11 cellular contexts compared by ENCODE assay signal in the genomic region with DNA sequence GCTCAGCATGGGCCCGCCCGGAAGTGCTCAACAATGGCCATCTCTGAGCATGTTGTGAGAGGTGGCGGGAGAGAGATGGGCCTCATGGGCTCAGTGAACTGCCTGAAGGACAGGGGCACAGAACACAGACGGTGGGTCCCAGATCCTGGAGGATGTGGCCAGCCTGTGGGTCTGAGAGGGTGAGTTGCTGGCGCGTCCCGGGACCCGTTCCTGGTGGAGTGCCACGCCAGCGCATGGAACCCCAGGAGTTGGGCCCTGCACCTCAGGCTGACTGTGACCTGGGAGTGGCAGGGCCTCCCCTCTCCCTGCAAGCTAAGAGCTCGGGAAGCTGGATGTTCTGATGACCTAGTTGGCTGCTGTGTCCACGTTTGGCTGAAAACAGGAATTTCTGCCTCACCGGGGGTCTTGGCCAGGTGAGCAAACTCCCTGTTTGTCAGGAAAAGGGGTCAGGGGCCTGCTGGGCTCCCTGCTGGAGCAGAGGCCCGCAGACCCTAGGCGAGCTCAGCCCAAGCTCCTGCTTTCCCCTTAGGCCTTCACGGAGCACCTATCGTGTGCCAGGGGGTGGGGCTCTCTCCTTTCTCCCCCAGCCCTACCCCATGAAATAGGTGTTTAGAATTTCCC. TPM values are rescaled to one million over a fixed set of nuclear protein-coding genes. Genes with fewer than 3 reads are reported as not detected.
DNase-seq lines count a peak whose midpoint lies in the region; ATAC-seq and TF ChIP-seq lines count a peak whose summit lies in the region.
"Had no signal": no experiment of that assay in that cellular context is flagged by ENCODE, and none has a peak within 500 bp of the region (broad histone marks: within the 10 kb centered on the region; RNA-seq: fewer than 3 reads in every experiment).

No MANE protein-coding gene starts in this region.

- H3K56ac ChIP-seq in H9 (ENCODE audit: insufficient read length, low read depth, low read length), result no peak overlapping the region

- H3K9ac ChIP-seq in H9 (ENCODE audit: extremely low read depth, insufficient read length, low read length), result no peak overlapping the region
- peak overlapping the region in 1 of 3 donors; percentile 25 for H3K9ac ChIP-seq in skeletal muscle tissue (ENCODE audit: low read depth in 1 of 3, low read length in 3 of 3)

- H3K4me3 Mint-ChIP-seq in H9 (no peak overlapping the region), chondrocyte (ENCODE audit: unreplicated experiment) (no peak overlapping the region)

- H3K9me3 Mint-ChIP-seq in H9, result no peaks in the 10 kb centered on the region
- H3K9me3 Mint-ChIP-seq in chondrocyte (ENCODE audit: low read depth), result peaks cover 3% of the 10 kb centered on the region

- no peak overlapping the region for H2AK5ac ChIP-seq in H9 (ENCODE audit: insufficient read length, low read length)

- H3K79me1 ChIP-seq in H9 (ENCODE audit: insufficient read depth, low read depth, low read length, poor library complexity, severe bottlenecking), result no peaks in the 10 kb centered on the region

- no peak overlapping the region for H3K4me3 ChIP-seq in skeletal muscle tissue (ENCODE audit: low read length in 3 of 3)

- H3K14ac ChIP-seq in H9 (ENCODE audit: insufficient read depth, low read length), result no peak overlapping the region

- H3K4me1 Mint-ChIP-seq in H9 (peaks cover 11 to 29% of the 10 kb centered on the region in 2 experiments), chondrocyte (ENCODE audit: low read depth) (peaks cover 66% of the 10 kb centered on the region)

- no peak overlapping the region for H2AFZ ChIP-seq in H9 (ENCODE audit: low read length)

- DNase-seq in H9 (peak; percentile 26), chondrocyte (ENCODE audit: low spot score) (peak; percentile 72), left lobe of liver (ENCODE audit: low spot score) (peak; percentile 38), EL (no peak), A172 (ENCODE audit: low spot score) (no peak)
- DNase-seq: activated naive CD4-positive, alpha-beta T cell treated with anti-CD3 and anti-CD28 coated beads, Interleukin-2, amount 50 U/mL, for 16 hours; NCI-H774 had no signal

- H3K27ac Mint-ChIP-seq in H9 (peak overlapping the region in 1 of 3 experiments; percentile 62; a peak in 1 of 7 replicates), chondrocyte (ENCODE audit: unreplicated experiment) (peak overlapping the region; percentile 90)
- H3K27ac Mint-ChIP-seq: progenitor cell of endocrine pancreas had no signal

- H3K79me2 ChIP-seq in H9 (ENCODE audit: insufficient read depth, low read length), result no peaks in the 10 kb centered on the region

- H2BK12ac ChIP-seq in H9 (ENCODE audit: insufficient read length, low read depth, low read length), result no peak overlapping the region

- H3K4me1 ChIP-seq in H9 (ENCODE audit: insufficient read depth, low read length), result no peaks in the 10 kb centered on the region
- peaks cover 32 to 52% (median 52%) of the 10 kb centered on the region in 3 donors for H3K4me1 ChIP-seq in skeletal muscle tissue (ENCODE audit: control insufficient read depth in 3 of 3, insufficient read depth in 3 of 3, low read length in 3 of 3)

- H2BK15ac ChIP-seq in H9 (ENCODE audit: low read depth, low read length), result no peak overlapping the region; the same call in 1 of the 2 replicates

- no peak overlapping the region for H3K23ac ChIP-seq in H9 (ENCODE audit: insufficient read length, low read depth, low read length)

- WGBS in H9 (ENCODE audit: extremely low coverage, insufficient read length, low lambda C conversion rate), result no CpG with 5 or more reads among the region's 17 CpGs

- peaks cover 0 to 12% (median 6%) of the 10 kb centered on the region in 3 donors for H3K36me3 ChIP-seq in skeletal muscle tissue (ENCODE audit: control insufficient read depth in 3 of 3, insufficient read depth in 3 of 3, low read length in 3 of 3)

- H3K18ac ChIP-seq in H9 (ENCODE audit: insufficient read length, low read depth, low read length), result no peak overlapping the region

- H2BK20ac ChIP-seq in H9 (ENCODE audit: low read depth, low read length, poor library complexity, severe bottlenecking), result no peak overlapping the region

- no peak overlapping the region for H4K5ac ChIP-seq in H9 (ENCODE audit: insufficient read length, low read depth, low read length)

- no peak overlapping the region for H4K8ac ChIP-seq in H9 (replicated peaks; ENCODE audit: insufficient read length, low read depth, low read length)

- H4K20me1 ChIP-seq in H9 (ENCODE audit: control insufficient read depth, insufficient read depth, insufficient read length), result no peaks in the 10 kb centered on the region

- H2BK120ac ChIP-seq in H9 (ENCODE audit: low read depth, low read length, poor library complexity, severe bottlenecking), result no peak overlapping the region

- no peaks in the 10 kb centered on the region for H3K9me3 ChIP-seq in H9 (ENCODE audit: control insufficient read depth, low read depth, low read length)
- no peaks in the 10 kb centered on the region for H3K9me3 ChIP-seq in skeletal muscle tissue (ENCODE audit: control insufficient read depth in 3 of 3, low read length in 3 of 3)

- H2BK5ac ChIP-seq in H9 (ENCODE audit: insufficient read length, low read length), result no peak overlapping the region

- H3K36me3 Mint-ChIP-seq in H9 (ENCODE audit: insufficient read depth in 1 of 3, low read depth in 3 of 3) (no peaks in the 10 kb centered on the region), chondrocyte (ENCODE audit: low read depth) (peaks cover 24% of the 10 kb centered on the region)

- no peak for ATAC-seq in left lobe of liver
- no peak for ATAC-seq in HG02840 (IDR thresholded peaks at IDR 0.05; ENCODE audit: low FRiP score, unreplicated experiment)
- no peak for ATAC-seq in HG03280 (IDR thresholded peaks at IDR 0.05; ENCODE audit: unreplicated experiment)

- H3K4me2 ChIP-seq in H9 (ENCODE audit: insufficient read depth, insufficient read length, low read length), result no peak overlapping the region

- H3K27ac ChIP-seq in H9 (ENCODE audit: insufficient read length, low read depth, low read length) (no peak overlapping the region), skeletal muscle tissue (ENCODE audit: low read depth, low read length) (peak overlapping the region; percentile 82)

- no peaks in the 10 kb centered on the region for H3K27me3 ChIP-seq in H9 (ENCODE audit: insufficient read depth, low read length)
- peaks cover 0 to 4% (median 0%) of the 10 kb centered on the region in 3 donors for H3K27me3 ChIP-seq in skeletal muscle tissue (ENCODE audit: control insufficient read depth in 3 of 3, insufficient read depth in 3 of 3, low read length in 3 of 3)

- H3K27me3 Mint-ChIP-seq in H9 (ENCODE audit: low read depth) (peaks cover 2% of the 10 kb centered on the region), chondrocyte (ENCODE audit: low read depth) (no peaks in the 10 kb centered on the region)

- H4K91ac ChIP-seq in H9 (ENCODE audit: insufficient read length, low read depth, low read length), result no peak overlapping the region

- no peak for TF ChIP-seq CTCF in H9 (conservative IDR thresholded peaks at IDR 0.05)
- TF ChIP-seq CTCF in chondrocyte (IDR thresholded peaks at IDR 0.05), result no peak

- H3K4ac ChIP-seq in H9 (ENCODE audit: low read depth, low read length), result no peak overlapping the region

- H3K23me2 ChIP-seq in H9 (ENCODE audit: insufficient read length, low read depth, low read length, poor library complexity, severe bottlenecking), result no peaks in the 10 kb centered on the region

- no peak overlapping the region for H3T11ph ChIP-seq in H9 (ENCODE audit: low read length)

RNA-seq across cellular contexts. Expression of a gene that starts 15.0 kb away (rescaled TPM):
- total RNA-seq in H9 (2021) (0.46 and 0.59 TPM in 2 replicates), chondrocyte (113 to 367 TPM (median 367 TPM) in 3 replicates), left lobe of liver (10.5 TPM), skeletal muscle tissue (6.3 TPM)
- not detected in 2 replicates for total RNA-seq in A172 (2014; rRNA removed; shearing (Covaris generic))

Comparison
In these comparisons a context has a peak if more than half of its experiments do, and no peak if none do; other contexts are left out.
1. DNase-seq: peak in H9 (single experiment), chondrocyte (single experiment) and left lobe of liver (single experiment); none in EL (single experiment) and A172 (single experiment).